20 cellular contexts compared by ENCODE assay signal in genomic region chr9:2269778-2270177, GRCh38.
"Had no signal": no experiment of that assay in that cellular context is flagged by ENCODE, and none has a peak within 500 bp of the region (broad histone marks: within the 10 kb centered on the region; RNA-seq: fewer than 3 reads in every experiment).

No MANE protein-coding gene starts in this region.

- H3K4me2 ChIP-seq: neural progenitor cell had no signal

- H3K36me3 Mint-ChIP-seq: memory B cell; natural killer cell treated with Interleukin-12 subunit alpha and Interleukin-12 subunit beta and Interleukin-15 and Interleukin-18, amount 100 ng/mL, for 72 hours; neural progenitor cell had no signal

- H3K4me3 ChIP-seq: left ventricle myocardium inferior, lower lobe of right lung, neural progenitor cell, ovary, right atrium auricular region, stomach, thoracic aorta, transverse colon had no signal

- H3K9me3 Mint-ChIP-seq: memory B cell; natural killer cell treated with Interleukin-12 subunit alpha and Interleukin-12 subunit beta and Interleukin-15 and Interleukin-18, amount 100 ng/mL, for 72 hours; neural progenitor cell had no signal

- H3K36me3 ChIP-seq: left ventricle myocardium inferior, lower lobe of right lung, neural progenitor cell, ovary, right atrium auricular region, stomach, thoracic aorta, transverse colon had no signal

- H3K4me3 Mint-ChIP-seq: memory B cell; natural killer cell treated with Interleukin-12 subunit alpha and Interleukin-12 subunit beta and Interleukin-15 and Interleukin-18, amount 100 ng/mL, for 72 hours; neural progenitor cell had no signal

- H3K9me3 ChIP-seq: left ventricle myocardium inferior, lower lobe of right lung, ovary, right atrium auricular region, stomach, thoracic aorta, transverse colon had no signal

- DNase-seq: dermis blood vessel endothelial cell; foreskin keratinocyte; kidney; left cardiac atrium; left ventricle myocardium inferior; lower lobe of right lung; midbrain; nucleus accumbens; ovary; small intestine; stimulated activated CD4-positive, alpha-beta T cell treated with anti-CD3 and anti-CD28 coated beads, Interleukin-12 subunit alpha, Interleukin-12 subunit beta, amount 100 ng/mL, for 4 hours; stimulated activated naive CD4-positive, alpha-beta T cell; stomach; substantia nigra; transverse colon had no signal

- H3K27me3 Mint-ChIP-seq: memory B cell had no signal

- H3K27me3 ChIP-seq: foreskin keratinocyte, neural progenitor cell, ovary, right atrium auricular region, stomach, transverse colon had no signal

- H3K4me1 ChIP-seq: foreskin keratinocyte, lower lobe of right lung, transverse colon had no signal

- ATAC-seq: foreskin keratinocyte; left cardiac atrium; lower lobe of right lung; natural killer cell treated with Interleukin-12 subunit alpha and Interleukin-12 subunit beta and Interleukin-15 and Interleukin-18, amount 100 ng/mL, for 72 hours had no signal

- H3K27ac ChIP-seq: foreskin keratinocyte, left ventricle myocardium inferior, lower lobe of right lung, neural progenitor cell, ovary, right atrium auricular region, stomach, thoracic aorta, transverse colon had no signal

- H2AFZ ChIP-seq: neural progenitor cell had no signal

- H3K9ac ChIP-seq: neural progenitor cell had no signal

- H3K27ac Mint-ChIP-seq: memory B cell; natural killer cell treated with Interleukin-12 subunit alpha and Interleukin-12 subunit beta and Interleukin-15 and Interleukin-18, amount 100 ng/mL, for 72 hours; neural progenitor cell had no signal
